14 cellular contexts compared by ENCODE assay signal in genomic region chr1:113201560-113201959, GRCh38.
DNase-seq lines count a peak whose midpoint lies in the region; ATAC-seq and TF ChIP-seq lines count a peak whose summit lies in the region.
"Had no signal": no experiment of that assay in that cellular context is flagged by ENCODE, and none has a peak within 500 bp of the region (broad histone marks: within the 10 kb centered on the region; RNA-seq: fewer than 3 reads in every experiment).

No MANE protein-coding gene starts in this region.

- no peak overlapping the region for H4K91ac ChIP-seq in trophoblast cell (ENCODE audit: low read depth, low read length)

- H2AK5ac ChIP-seq in trophoblast cell (ENCODE audit: low read length): no peak overlapping the region

- H3K79me2 ChIP-seq in PC-9 (ENCODE audit: low read depth) (no peaks in the 10 kb centered on the region), hepatocyte (no peaks in the 10 kb centered on the region), trophoblast cell (ENCODE audit: control insufficient read depth, insufficient read depth, low read length, poor library complexity) (no peaks in the 10 kb centered on the region)

- no peak for ATAC-seq in left ventricle myocardium superior
- ATAC-seq in GM21717 (IDR thresholded peaks at IDR 0.05; ENCODE audit: unreplicated experiment): no peak
- ATAC-seq: HCT116 had no signal

- no peak for TF ChIP-seq CTCF in PC-9 (conservative IDR thresholded peaks at IDR 0.05)
- TF ChIP-seq CTCF in hepatocyte (IDR thresholded peaks at IDR 0.05; ENCODE audit: poor library complexity): no peak

- CTCF ChIA-PET in PC-9 (lab: Charles Lee): no interaction called here

- BruUV-seq in PC-9 (replicated peaks; lab: Mats Ljungman, UMichigan): no TSS peak

- no peaks in the 10 kb centered on the region for H3K9me3 ChIP-seq in PC-9 (ENCODE audit: insufficient read depth, low read depth)
- H3K9me3 ChIP-seq in hepatocyte (ENCODE audit: low read depth): peaks cover 5% of the 10 kb centered on the region
- peaks cover 2% of the 10 kb centered on the region for H3K9me3 ChIP-seq in trophoblast cell (ENCODE audit: insufficient read depth, low read depth, low read length)

- H3K27ac ChIP-seq in PC-9 (no peak overlapping the region), hepatocyte (peak overlapping the region; percentile 55), trophoblast cell (ENCODE audit: low read depth, low read length) (peak overlapping the region; percentile 34)
- H3K27ac ChIP-seq: GM23248 had no signal

- H3K4me3 ChIP-seq in PC-9 (no peak overlapping the region), hepatocyte (no peak overlapping the region), trophoblast cell (ENCODE audit: low read depth, low read length) (no peak overlapping the region)
- H3K4me3 ChIP-seq: GM23248 had no signal

- no peaks in the 10 kb centered on the region for H3K9me2 ChIP-seq in PC-9 (ENCODE audit: insufficient read depth)
- no peaks in the 10 kb centered on the region for H3K9me2 ChIP-seq in hepatocyte (replicated peaks; ENCODE audit: insufficient read depth)

- peaks cover 25% of the 10 kb centered on the region; the same call in 1 of the 2 replicates for H3F3A ChIP-seq in PC-9 (ENCODE audit: insufficient read depth, low read depth)

- no peak overlapping the region for H4K12ac ChIP-seq in trophoblast cell (ENCODE audit: low read depth, low read length)

- no peaks in the 10 kb centered on the region for H3K27me3 ChIP-seq in PC-9 (ENCODE audit: insufficient read depth, low read depth)
- no peaks in the 10 kb centered on the region for H3K27me3 ChIP-seq in hepatocyte
- no peaks in the 10 kb centered on the region for H3K27me3 ChIP-seq in trophoblast cell (ENCODE audit: insufficient read depth, low read length)

- no peak overlapping the region for H2BK120ac ChIP-seq in trophoblast cell (ENCODE audit: insufficient read depth, low read length, poor library complexity)

- no peak overlapping the region for H3K4ac ChIP-seq in trophoblast cell (ENCODE audit: low read depth, low read length)

- H3K14ac ChIP-seq in trophoblast cell (ENCODE audit: low read length): no peak overlapping the region

- H2AFZ ChIP-seq in PC-9 (no peak overlapping the region), hepatocyte (no peak overlapping the region), trophoblast cell (ENCODE audit: insufficient read depth, low read length, poor library complexity) (no peak overlapping the region)
- H2AFZ ChIP-seq: GM23248 had no signal

- H3K36me3 ChIP-seq in PC-9 (ENCODE audit: low read depth) (no peaks in the 10 kb centered on the region), hepatocyte (replicated peaks; ENCODE audit: insufficient read depth, low read depth) (no peaks in the 10 kb centered on the region), trophoblast cell (ENCODE audit: control insufficient read depth in 1 of 2, insufficient read depth in 2 of 2, low read length in 2 of 2) (no peaks in the 10 kb centered on the region)

- H3K4me1 ChIP-seq in PC-9 (replicated peaks; ENCODE audit: insufficient read depth) (peaks cover 47% of the 10 kb centered on the region), hepatocyte (ENCODE audit: insufficient read depth) (peaks cover 17% of the 10 kb centered on the region), trophoblast cell (ENCODE audit: control insufficient read depth in 1 of 2, insufficient read depth in 2 of 2, low read length in 2 of 2) (peaks cover 19 to 21% of the 10 kb centered on the region in 2 experiments)

- no peak overlapping the region for H3K23ac ChIP-seq in trophoblast cell (ENCODE audit: low read length)

- peak overlapping the region; percentile 43 for H3K4me2 ChIP-seq in PC-9
- no peak overlapping the region for H3K4me2 ChIP-seq in hepatocyte
- H3K4me2 ChIP-seq in trophoblast cell (ENCODE audit: low read length): no peak overlapping the region

- H2BK12ac ChIP-seq in trophoblast cell (ENCODE audit: low read length): no peak overlapping the region

- peaks cover 20% of the 10 kb centered on the region for H3K79me1 ChIP-seq in trophoblast cell (ENCODE audit: low read length)

- intact Hi-C loops in PC-9 (cut with micrococcal nuclease; ENCODE audit: unreplicated experiment) (loop anchor here (10.0 kb wide), 1 partner anchor 253 kb away; no protein-coding TSS in a partner anchor), left ventricle myocardium superior (cut with micrococcal nuclease) (no loop called here)

- no peak overlapping the region for H3K9ac ChIP-seq in trophoblast cell (ENCODE audit: low read length)
- H3K9ac ChIP-seq: GM23248 had no signal

- H2BK5ac ChIP-seq in trophoblast cell (ENCODE audit: low read depth, low read length, poor library complexity): no peak overlapping the region

- no peaks in the 10 kb centered on the region for H4K20me1 ChIP-seq in PC-9 (ENCODE audit: insufficient read depth)
- H4K20me1 ChIP-seq in hepatocyte (ENCODE audit: insufficient read depth, poor library complexity, severe bottlenecking): no peaks in the 10 kb centered on the region

- POLR2A ChIA-PET in PC-9 (lab: Charles Lee; ENCODE audit: unreplicated experiment): interaction anchor here (0.6 kb wide), 1 partner anchor 16 kb away, joined by 4 read pairs; no protein-coding TSS in a partner anchor

- no peak overlapping the region for H3K18ac ChIP-seq in trophoblast cell (ENCODE audit: low read length)

- H4K8ac ChIP-seq in trophoblast cell (ENCODE audit: low read depth, low read length): no peak overlapping the region

- DNase-seq in DMS79 (lab: John Stamatoyannopoulos, UW) (peak; percentile 49), PC-9 (peak in 1 of 2 experiments; percentile 79), hepatocyte (ENCODE audit: low spot score) (no peak), trophoblast cell (peak in 1 of 2 donors; percentile 46), pons (ENCODE audit: low spot score) (no peak), left ventricle myocardium superior (no peak), iPS-NIHi11 (ENCODE audit: low spot score) (no peak)
- DNase-seq: C1 segment of cervical spinal cord; CD4-positive, alpha-beta memory T cell; DMS153; GF-D8; GM23248 had no signal
